ENCODE assay signal across 8 cellular contexts in the genomic region with DNA sequence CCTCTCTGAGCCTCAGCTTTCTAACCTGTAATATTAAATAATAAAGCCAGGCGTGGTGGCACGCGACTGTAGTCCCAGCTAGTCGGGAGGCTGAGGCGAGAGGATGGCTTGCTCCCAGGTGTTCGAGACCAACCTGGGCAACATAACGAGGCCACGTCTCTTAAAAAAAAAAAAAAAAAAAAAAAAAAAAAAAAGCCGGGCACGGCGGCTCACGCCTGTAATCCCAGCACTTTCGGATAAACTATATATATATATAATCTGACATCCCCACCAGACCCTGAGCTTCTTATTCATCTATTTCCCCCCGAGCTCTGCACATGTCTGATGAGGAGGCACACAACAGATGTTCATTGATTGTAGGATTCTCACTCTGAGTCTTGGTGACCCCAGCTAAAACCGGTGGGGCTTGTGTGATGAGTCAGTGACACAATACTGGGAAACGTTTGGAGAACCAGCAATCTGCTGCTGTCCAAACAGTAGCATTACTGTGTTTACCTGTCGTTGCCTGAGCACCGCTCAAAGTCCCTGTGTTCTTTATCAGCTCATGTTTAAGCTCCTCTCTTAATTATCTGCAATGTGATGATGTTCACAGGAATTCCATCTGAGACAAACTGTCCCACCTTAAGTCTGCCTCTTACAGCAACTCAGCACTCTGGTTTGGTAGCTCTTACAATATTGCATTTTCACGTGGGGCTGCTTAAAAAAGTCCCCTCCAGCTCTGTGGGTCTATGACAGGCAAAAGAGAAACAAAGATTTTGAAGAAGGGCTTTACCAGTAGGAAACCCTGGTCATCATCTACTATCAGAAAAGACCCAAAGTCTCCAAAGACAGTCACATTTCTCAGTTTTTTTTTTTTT. TPM values are rescaled to one million over a fixed set of nuclear protein-coding genes. Genes with fewer than 3 reads are reported as not detected.
DNase-seq lines count a peak whose midpoint lies in the region; ATAC-seq and TF ChIP-seq lines count a peak whose summit lies in the region.

No MANE protein-coding gene starts in this region.

- 40 to 42% methylated on average over 19 of the region's 19 CpGs for WGBS in heart right ventricle, 2 donors

- peaks cover 25% of the 10 kb centered on the region for H3K4me1 ChIP-seq in Karpas-422 (ENCODE audit: low read length)
- H3K4me1 ChIP-seq in heart right ventricle, result peaks cover 4 to 45% (median 42%) of the 10 kb centered on the region in 9 donors

- CTCF ChIA-PET in activated CD8-positive, alpha-beta T cell treated with anti-CD3 and anti-CD28 coated beads for 36 hours (lab: Charles Lee), result interaction anchor here (0.6 to 1.9 kb wide), 9 partner anchors 11 to 253 kb away, joined by 3 to 11 read pairs (median 5); partner anchors contain the start of gene RNF114

- TF ChIP-seq CTCF in activated CD8-positive, alpha-beta T cell treated with anti-CD3 and anti-CD28 coated beads for 36 hours (IDR thresholded peaks at IDR 0.05), result no peak
- TF ChIP-seq CTCF in heart right ventricle (IDR thresholded peaks at IDR 0.05), result no peak
- no peak for TF ChIP-seq CTCF in retinal pigment epithelial cell (conservative IDR thresholded peaks at IDR 0.05; ENCODE audit: low read depth, low read length)

- no peaks in the 10 kb centered on the region for H3K9me2 ChIP-seq in Karpas-422 (replicated peaks; ENCODE audit: insufficient read depth, low read length)

- H3K9me3 ChIP-seq in Karpas-422 (ENCODE audit: low read length), result no peaks in the 10 kb centered on the region
- no peaks in the 10 kb centered on the region for H3K9me3 ChIP-seq in heart right ventricle

- peak overlapping the region; percentile 75 for H3K4me2 ChIP-seq in Karpas-422 (ENCODE audit: low read depth, low read length, poor library complexity, severe bottlenecking)

- H3K36me3 Mint-ChIP-seq in activated CD8-positive, alpha-beta T cell treated with anti-CD3 and anti-CD28 coated beads for 36 hours (ENCODE audit: low read depth), result no peaks in the 10 kb centered on the region

- peak overlapping the region; percentile 100 for H3K27ac Mint-ChIP-seq in activated CD8-positive, alpha-beta T cell treated with anti-CD3 and anti-CD28 coated beads for 36 hours

- H3K9me3 Mint-ChIP-seq in activated CD8-positive, alpha-beta T cell treated with anti-CD3 and anti-CD28 coated beads for 36 hours, result no peaks in the 10 kb centered on the region

- H3K4me3 ChIP-seq in Karpas-422 (ENCODE audit: low read length), result peak overlapping the region; percentile 94
- H3K4me3 ChIP-seq in heart right ventricle, result peak overlapping the region; percentile 81 to 100 (median 98)
- peak overlapping the region; percentile 78 for H3K4me3 ChIP-seq in retinal pigment epithelial cell (ENCODE audit: low read length)

- H2AFZ ChIP-seq in Karpas-422 (ENCODE audit: low read length), result peak overlapping the region; percentile 99

- H3K4me3 Mint-ChIP-seq in activated CD8-positive, alpha-beta T cell treated with anti-CD3 and anti-CD28 coated beads for 36 hours, result peak overlapping the region; percentile 95

- DNase-seq in DMS53 (lab: John Stamatoyannopoulos, UW) (peak; percentile 98), Karpas-422 (no peak), heart right ventricle (no peak), retinal pigment epithelial cell (ENCODE audit: low read depth) (no peak), NCI-H187 treated with DMSO at 0.1 percent for 48 hours (lab: John Stamatoyannopoulos, UW) (no peak), 8988T (no peak)
- peak; percentile 43 for DNase-seq in activated CD8-positive, alpha-beta T cell treated with anti-CD3 and anti-CD28 coated beads for 36 hours

- POLR2A ChIA-PET in activated CD8-positive, alpha-beta T cell treated with anti-CD3 and anti-CD28 coated beads for 36 hours (lab: Charles Lee), result interaction anchor here (0.6 to 4.2 kb wide), 9 partner anchors 10 to 698 kb away, joined by 3 to 22 read pairs (median 3); partner anchors contain the start of gene RNF114

- intact Hi-C loops in activated CD8-positive, alpha-beta T cell treated with anti-CD3 and anti-CD28 coated beads for 36 hours (cut with micrococcal nuclease), result no loop called here
- intact Hi-C loops in heart right ventricle (cut with DNase I), result loop anchor here in 1 of 10 donors (10.0 kb wide), 1 partner anchor 302 kb away; no protein-coding TSS in a partner anchor

- H3K4me1 Mint-ChIP-seq in activated CD8-positive, alpha-beta T cell treated with anti-CD3 and anti-CD28 coated beads for 36 hours (ENCODE audit: low read depth), result peaks cover 30% of the 10 kb centered on the region

- peaks cover 7% of the 10 kb centered on the region; the same call in 1 of the 2 replicates for H4K20me1 ChIP-seq in Karpas-422 (ENCODE audit: insufficient read depth, low read depth, low read length)

- no peaks in the 10 kb centered on the region for H3K27me3 Mint-ChIP-seq in activated CD8-positive, alpha-beta T cell treated with anti-CD3 and anti-CD28 coated beads for 36 hours

- peak overlapping the region; percentile 89 for H3K9ac ChIP-seq in Karpas-422 (ENCODE audit: low read length)

- peak; percentile 11 for ATAC-seq in activated CD8-positive, alpha-beta T cell treated with anti-CD3 and anti-CD28 coated beads for 36 hours
- ATAC-seq in heart right ventricle (peak in 3 of 8 donors; percentile 14 to 26 (median 23)), GM21447 (IDR thresholded peaks at IDR 0.05; ENCODE audit: unreplicated experiment) (no peak)

- H3K27ac ChIP-seq in Karpas-422 (ENCODE audit: low read length) (no peak overlapping the region), heart right ventricle (peak overlapping the region in 9 of 10 donors; percentile 96 to 99 (median 99))

- H3K36me3 ChIP-seq in Karpas-422 (ENCODE audit: insufficient read depth, low read length), result no peaks in the 10 kb centered on the region
- peaks cover 0 to 4% (median 0%) of the 10 kb centered on the region in 9 donors for H3K36me3 ChIP-seq in heart right ventricle

- H3K27me3 ChIP-seq in Karpas-422 (ENCODE audit: low read length) (no peaks in the 10 kb centered on the region), heart right ventricle (no peaks in the 10 kb centered on the region)

- peaks cover 38% of the 10 kb centered on the region for H3K79me2 ChIP-seq in Karpas-422 (ENCODE audit: low read length)

RNA-seq across cellular contexts. Expression of gene SPATA2, which starts 1.0 kb away (rescaled TPM):
- 3.1 and 3.5 TPM in 2 replicates for total RNA-seq in Karpas-422 (2014; rRNA removed; shearing (Covaris generic); ENCODE audit: low replicate concordance)
- total RNA-seq in activated CD8-positive, alpha-beta T cell treated with anti-CD3 and anti-CD28 coated beads for 36 hours, result 1 to 10 TPM; 6.2 to 7.4 TPM
- total RNA-seq in heart right ventricle, result 10 to 100 TPM in 1 of 10 donors, 1 to 10 TPM in 9; 5.2 to 11.8 (median 6.7) TPM
- polyA plus RNA-seq in heart right ventricle, result 1 to 10 TPM; 4.8 to 5.0 TPM

RNA-seq across cellular contexts. Expression of gene RNF114, which starts 19.8 kb away (rescaled TPM):
- total RNA-seq in Karpas-422 (2014; rRNA removed; shearing (Covaris generic); ENCODE audit: low replicate concordance), result 34.2 and 38.1 TPM in 2 replicates
- 10 to 100 TPM; 68.4 to 70.5 TPM for total RNA-seq in activated CD8-positive, alpha-beta T cell treated with anti-CD3 and anti-CD28 coated beads for 36 hours
- total RNA-seq in heart right ventricle, result 10 to 100 TPM; 41.5 to 60.3 (median 52.1) TPM
- polyA plus RNA-seq in heart right ventricle, result 10 to 100 TPM; 45.0 to 49.5 TPM

Comparison
In these comparisons a context has a peak if more than half of its experiments do, and no peak if none do; other contexts are left out.
1. DNase-seq: peak in DMS53 (single experiment) and activated CD8-positive, alpha-beta T cell treated with anti-CD3 and anti-CD28 coated beads for 36 hours (single experiment); none in Karpas-422 (single experiment), heart right ventricle (0 of 2), retinal pigment epithelial cell (single experiment), NCI-H187 treated with DMSO at 0.1 percent for 48 hours (single experiment) and 8988T (single experiment).
2. Peak in every context shown above with its lines, with median percentiles within 50 percentile points of each other: H3K4me3 ChIP-seq.